20 cellular contexts compared by ENCODE assay signal in the genomic region with DNA sequence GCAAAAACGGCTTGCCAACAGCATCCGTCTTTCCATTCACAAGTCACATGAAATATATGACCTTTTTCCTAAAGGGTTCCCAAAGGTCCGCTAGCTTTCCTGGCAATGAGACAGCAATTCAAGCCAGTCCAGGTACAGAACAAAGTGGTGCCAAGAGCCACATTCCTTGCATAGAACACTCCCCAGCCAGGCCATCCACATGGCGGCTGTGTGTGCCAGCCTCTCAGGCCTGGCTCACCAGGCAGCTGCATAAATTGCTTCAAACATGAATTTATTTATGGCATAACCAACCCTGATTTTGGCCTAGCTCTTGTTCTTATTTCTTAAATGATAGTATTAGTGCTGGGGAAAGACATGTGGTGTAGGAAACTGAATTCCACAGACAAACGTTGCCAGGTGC.
DNase-seq lines count a peak whose midpoint lies in the region; ATAC-seq and TF ChIP-seq lines count a peak whose summit lies in the region.
"Had no signal": no experiment of that assay in that cellular context is flagged by ENCODE, and none has a peak within 500 bp of the region (broad histone marks: within the 10 kb centered on the region; RNA-seq: fewer than 3 reads in every experiment).

No MANE protein-coding gene starts in this region.

- ATAC-seq in Right ventricle myocardium superior (ENCODE audit: poor library complexity) (peak; percentile 91), GM19351 (IDR thresholded peaks at IDR 0.05; ENCODE audit: unreplicated experiment) (no peak)
- ATAC-seq: CD8-positive, alpha-beta T cell; esophagus mucosa; natural killer cell treated with Interleukin-12 subunit alpha and Interleukin-12 subunit beta and Interleukin-15 and Interleukin-18, amount 100 ng/mL, for 72 hours; Panc1; stimulated activated naive CD8-positive, alpha-beta T cell treated with anti-CD3 and anti-CD28 coated beads, Interleukin-15, Interleukin-2, amounts not matched to agents 100 U/mL and 50 U/mL, for 24 hours had no signal

- peaks cover 33% of the 10 kb centered on the region for H3K4me1 Mint-ChIP-seq in nephron

- peaks cover 48% of the 10 kb centered on the region for H3K4me1 ChIP-seq in ACC112 (ENCODE audit: control insufficient read depth, insufficient read depth, low read length, unreplicated experiment)

- H3K4me3 Mint-ChIP-seq in nephron, result no peak overlapping the region
- H3K4me3 Mint-ChIP-seq: CD8-positive, alpha-beta T cell; natural killer cell treated with Interleukin-12 subunit alpha and Interleukin-12 subunit beta and Interleukin-15 and Interleukin-18, amount 100 ng/mL, for 72 hours had no signal

- no peak for TF ChIP-seq CTCF in nephron (IDR thresholded peaks at IDR 0.05; ENCODE audit: unreplicated experiment in 3 of 3)
- TF ChIP-seq CTCF in GM13977 (IDR thresholded peaks at IDR 0.05; ENCODE audit: extremely low read depth, insufficient read depth, missing control alignments), result no peak

- peaks cover 8% of the 10 kb centered on the region for H3K9me3 Mint-ChIP-seq in nephron
- H3K9me3 Mint-ChIP-seq: CD8-positive, alpha-beta T cell; natural killer cell treated with Interleukin-12 subunit alpha and Interleukin-12 subunit beta and Interleukin-15 and Interleukin-18, amount 100 ng/mL, for 72 hours had no signal

- no peak overlapping the region for H2AFZ ChIP-seq in ACC112 (ENCODE audit: low read length, unreplicated experiment)

- no peaks in the 10 kb centered on the region for H3K36me3 Mint-ChIP-seq in nephron (ENCODE audit: low read depth)
- H3K36me3 Mint-ChIP-seq: CD8-positive, alpha-beta T cell; natural killer cell treated with Interleukin-12 subunit alpha and Interleukin-12 subunit beta and Interleukin-15 and Interleukin-18, amount 100 ng/mL, for 72 hours had no signal

- H3K79me2 ChIP-seq in ACC112 (ENCODE audit: control insufficient read depth, insufficient read depth, low read length, unreplicated experiment), result no peaks in the 10 kb centered on the region

- peak overlapping the region; percentile 43 to 68 (median 61) for H3K27ac Mint-ChIP-seq in nephron
- H3K27ac Mint-ChIP-seq: CD8-positive, alpha-beta T cell; natural killer cell treated with Interleukin-12 subunit alpha and Interleukin-12 subunit beta and Interleukin-15 and Interleukin-18, amount 100 ng/mL, for 72 hours had no signal

- in situ Hi-C loops in GM13977 (cut with MboI; ENCODE audit: low pct_unique_long_range_greater_than_20kb, low sequenced_read_pairs, unreplicated experiment), result no loop called here

- no peaks in the 10 kb centered on the region for H3K36me3 ChIP-seq in ACC112 (ENCODE audit: insufficient read depth, low read length)
- H3K36me3 ChIP-seq: cardiac muscle cell had no signal

- intact Hi-C loops in Right ventricle myocardium superior (cut with DNase I), result no loop called here

- H3K27me3 Mint-ChIP-seq in nephron (ENCODE audit: low read depth), result peaks cover 3% of the 10 kb centered on the region

- no peaks in the 10 kb centered on the region for H3K27me3 ChIP-seq in ACC112 (ENCODE audit: insufficient read depth, low read length)
- H3K27me3 ChIP-seq: cardiac muscle cell had no signal

- DNase-seq in NCI-H2029 (lab: John Stamatoyannopoulos, UW) (peak; percentile 28), Right ventricle myocardium superior (peak; percentile 45), GM13977 (ENCODE audit: low spot score) (no peak), MV-4-11 (lab: John Stamatoyannopoulos, UW) (no peak), HuH-7 (ENCODE audit: low spot score) (no peak)
- DNase-seq: activated CD4-positive, alpha-beta T cell treated with anti-CD3 and anti-CD28 coated beads for 48 hours; activated effector memory CD4-positive, alpha-beta T cell treated with anti-CD3 and anti-CD28 coated beads, Interleukin-2, amount 50 U/mL, for 16 hours; CD8-positive, alpha-beta T cell; H7; NCI-H1048; NCI-H748 treated with DMSO at 0.1 percent for 48 hours; stimulated activated CD4-positive, alpha-beta T cell treated with anti-CD3 and anti-CD28 coated beads, Interleukin-1b, Interleukin-23, amount 100 ng/mL, for 48 hours; stimulated activated naive CD8-positive, alpha-beta T cell treated with anti-CD3 and anti-CD28 coated beads, Interleukin-15, Interleukin-2, amounts not matched to agents 100 U/mL and 50 U/mL, for 24 hours had no signal

- peak overlapping the region; percentile 77 for H3K27ac ChIP-seq in ACC112 (ENCODE audit: low read depth, low read length)
- H3K27ac ChIP-seq: cardiac muscle cell had no signal

- no peak overlapping the region for H3K4me3 ChIP-seq in ACC112 (ENCODE audit: low read depth, low read length)
- H3K4me3 ChIP-seq: cardiac muscle cell had no signal

Comparison
In these comparisons a context has a peak if more than half of its experiments do, and no peak if none do; other contexts are left out.
1. DNase-seq: peak in NCI-H2029 (single experiment) and Right ventricle myocardium superior (single experiment); none in GM13977 (single experiment), MV-4-11 (single experiment) and HuH-7 (single experiment).